8 cellular contexts compared by ENCODE assay signal in the genomic region with DNA sequence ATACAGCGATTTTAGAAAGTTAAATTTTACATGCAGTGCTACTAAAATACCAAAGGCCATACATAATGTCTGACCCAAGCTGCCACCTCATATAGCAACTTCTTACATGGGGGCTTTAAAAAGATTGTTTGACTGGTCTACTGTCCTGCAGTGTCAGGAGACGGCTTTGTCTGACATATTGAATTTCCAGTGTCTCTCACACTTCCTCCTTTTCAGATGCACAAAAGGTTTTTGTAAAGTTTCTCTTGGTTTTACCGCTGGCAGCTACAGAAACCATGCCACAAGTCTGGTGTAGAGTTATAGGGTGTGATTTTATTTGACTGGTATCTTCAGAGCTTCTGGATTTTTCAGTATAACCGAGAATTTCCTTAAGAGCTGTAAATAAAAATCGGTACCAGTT. TPM values are rescaled to one million over a fixed set of nuclear protein-coding genes. Genes with fewer than 3 reads are reported as not detected.
A peak's percentile ranks its signal among the peaks of the same experiment; 100 is the strongest.
DNase-seq lines count a peak whose midpoint lies in the region; ATAC-seq and TF ChIP-seq lines count a peak whose summit lies in the region.

No MANE protein-coding gene starts in this region.

- no peak overlapping the region for H4K5ac ChIP-seq in mesendoderm (ENCODE audit: low read length)

- H3K4me1 Mint-ChIP-seq in activated naive CD8-positive, alpha-beta T cell treated with anti-CD3 and anti-CD28 coated beads, Interleukin-2, amount 50 U/mL, for 24 hours = peaks cover 8% of the 10 kb centered on the region

- H3K4me2 ChIP-seq in mesendoderm (ENCODE audit: low read length) = no peak overlapping the region

- intact Hi-C loops in Right ventricle myocardium superior (cut with DNase I) = loop anchor here (5.0 to 10.0 kb wide), 2 partner anchors 127 to 219 kb away; a partner anchor contains a TSS
- intact Hi-C loops in aorta (cut with DNase I) = loop anchor here (5.0 kb wide), 3 partner anchors 47 to 102 kb away; no protein-coding TSS in a partner anchor

- H3K9me3 ChIP-seq in right atrium auricular region = no peaks in the 10 kb centered on the region
- no peaks in the 10 kb centered on the region for H3K9me3 ChIP-seq in aorta (ENCODE audit: control insufficient read depth, low read length)

- DNase-seq in right atrium auricular region (ENCODE audit: low spot score) (peak; percentile 36), Right ventricle myocardium superior (no peak), mesendoderm (no peak), aorta (no peak), GM19238 (ENCODE audit: insufficient read length, low spot score) (no peak), DMS153 (lab: John Stamatoyannopoulos, UW) (no peak)
- DNase-seq in activated naive CD8-positive, alpha-beta T cell treated with anti-CD3 and anti-CD28 coated beads, Interleukin-2, amount 50 U/mL, for 24 hours = no peak

- H3K9ac ChIP-seq in mesendoderm (ENCODE audit: low read length) = no peak overlapping the region

- peak overlapping the region; percentile 61 for H3K4me3 Mint-ChIP-seq in activated naive CD8-positive, alpha-beta T cell treated with anti-CD3 and anti-CD28 coated beads, Interleukin-2, amount 50 U/mL, for 24 hours

- H3K4me1 ChIP-seq in right atrium auricular region = peaks cover 0 to 20% of the 10 kb centered on the region in 2 donors
- peaks cover 3% of the 10 kb centered on the region for H3K4me1 ChIP-seq in mesendoderm (ENCODE audit: control insufficient read depth, low read depth, low read length)
- peaks cover 0 to 6% of the 10 kb centered on the region in 2 donors for H3K4me1 ChIP-seq in aorta (ENCODE audit: control insufficient read depth in 1 of 2, insufficient read depth in 2 of 2, low read length in 2 of 2)

- H3K9me3 Mint-ChIP-seq in activated naive CD8-positive, alpha-beta T cell treated with anti-CD3 and anti-CD28 coated beads, Interleukin-2, amount 50 U/mL, for 24 hours = no peaks in the 10 kb centered on the region

- H3K36me3 ChIP-seq in right atrium auricular region = no peaks in the 10 kb centered on the region
- H3K36me3 ChIP-seq in mesendoderm (ENCODE audit: control insufficient read depth, insufficient read depth, low read length) = no peaks in the 10 kb centered on the region
- H3K36me3 ChIP-seq in aorta (ENCODE audit: control insufficient read depth in 1 of 2, insufficient read depth in 2 of 2, low read length in 1 of 2) = no peaks in the 10 kb centered on the region

- ATAC-seq in Right ventricle myocardium superior (ENCODE audit: poor library complexity) (no peak), aorta (ENCODE audit: low FRiP score) (no peak), GM18861 (IDR thresholded peaks at IDR 0.05; ENCODE audit: unreplicated experiment) (no peak)
- ATAC-seq in activated naive CD8-positive, alpha-beta T cell treated with anti-CD3 and anti-CD28 coated beads, Interleukin-2, amount 50 U/mL, for 24 hours = no peak

- H2BK120ac ChIP-seq in mesendoderm (ENCODE audit: low read depth, low read length) = no peak overlapping the region

- peak overlapping the region in 1 of 2 donors; percentile 83 for H3K4me3 ChIP-seq in right atrium auricular region
- no peak overlapping the region for H3K4me3 ChIP-seq in mesendoderm (ENCODE audit: low read length)
- H3K4me3 ChIP-seq in aorta (ENCODE audit: low read length in 2 of 2) = peak overlapping the region; percentile 87 to 95

- no peaks in the 10 kb centered on the region for H3K79me1 ChIP-seq in mesendoderm (ENCODE audit: low read length)

- H3K27ac Mint-ChIP-seq in activated naive CD8-positive, alpha-beta T cell treated with anti-CD3 and anti-CD28 coated beads, Interleukin-2, amount 50 U/mL, for 24 hours = no peak overlapping the region

- H3K23ac ChIP-seq in mesendoderm (ENCODE audit: low read length) = no peak overlapping the region

- no peak overlapping the region for H2AK5ac ChIP-seq in mesendoderm (ENCODE audit: low read length)

- H2BK15ac ChIP-seq in mesendoderm (replicated peaks; ENCODE audit: low read depth) = peak overlapping the region; percentile 21

- no peaks in the 10 kb centered on the region for H3K27me3 ChIP-seq in right atrium auricular region
- peaks cover 3% of the 10 kb centered on the region for H3K27me3 ChIP-seq in mesendoderm (ENCODE audit: insufficient read depth, low read length, poor library complexity)
- no peaks in the 10 kb centered on the region for H3K27me3 ChIP-seq in aorta (ENCODE audit: control insufficient read depth in 1 of 2, insufficient read depth in 2 of 2, low read length in 1 of 2)

- H3K18ac ChIP-seq in mesendoderm (ENCODE audit: low read length) = peak overlapping the region; percentile 63

- H3K27me3 Mint-ChIP-seq in activated naive CD8-positive, alpha-beta T cell treated with anti-CD3 and anti-CD28 coated beads, Interleukin-2, amount 50 U/mL, for 24 hours = peaks cover 51% of the 10 kb centered on the region

- no peaks in the 10 kb centered on the region for H3K36me3 Mint-ChIP-seq in activated naive CD8-positive, alpha-beta T cell treated with anti-CD3 and anti-CD28 coated beads, Interleukin-2, amount 50 U/mL, for 24 hours (ENCODE audit: low read depth)

- H3K79me2 ChIP-seq in mesendoderm (ENCODE audit: control insufficient read depth, insufficient read depth, low read length) = no peaks in the 10 kb centered on the region

- H3K27ac ChIP-seq in right atrium auricular region = peak overlapping the region; percentile 73 to 81
- H3K27ac ChIP-seq in mesendoderm (ENCODE audit: low read depth, low read length) = no peak overlapping the region
- peak overlapping the region in 1 of 2 donors; percentile 61 for H3K27ac ChIP-seq in aorta (ENCODE audit: low read depth in 1 of 2, low read length in 2 of 2)

- no peak overlapping the region for H2BK5ac ChIP-seq in mesendoderm (ENCODE audit: low read length)

- H3K56ac ChIP-seq in mesendoderm (ENCODE audit: low read length) = peak overlapping the region; percentile 84

- WGBS in mesendoderm (ENCODE audit: extremely low coverage, insufficient coverage, low lambda C conversion rate) = no CpG with 5 or more reads among the region's 5 CpGs
- 15% methylated on average over 5 of the region's 5 CpGs for WGBS in aorta, 2 donors

- no peak for TF ChIP-seq CTCF in right atrium auricular region (IDR thresholded peaks at IDR 0.05)

- no peak overlapping the region for H3K4ac ChIP-seq in mesendoderm (ENCODE audit: low read depth, low read length)

- H4K8ac ChIP-seq in mesendoderm (ENCODE audit: low read depth, low read length) = no peak overlapping the region

RNA-seq across cellular contexts. Expression of a gene that starts 1.1 kb away (rescaled TPM):
- 10 to 100 TPM; 13.2 to 20.3 TPM for total RNA-seq in right atrium auricular region
- total RNA-seq in Right ventricle myocardium superior = 10.7 TPM
- polyA plus RNA-seq in mesendoderm (2013, experiment 1 of 2) = 3.8 TPM
- 4.6 TPM for polyA plus RNA-seq in mesendoderm (2013, experiment 2 of 2)
- total RNA-seq in aorta = 10 to 100 TPM; 55.2 to 72.4 TPM
- 10 to 100 TPM; 16.7 to 42.4 TPM for polyA plus RNA-seq in aorta
